ENCODE assay signal across 8 cellular contexts in genomic region chr15:101126618-101127502, GRCh38.
A peak's percentile ranks its signal among the peaks of the same experiment; 100 is the strongest.
DNase-seq lines count a peak whose midpoint lies in the region; ATAC-seq and TF ChIP-seq lines count a peak whose summit lies in the region.

No MANE protein-coding gene starts in this region.

- no peaks in the 10 kb centered on the region for H3K36me3 ChIP-seq in SJCRH30
- no peaks in the 10 kb centered on the region for H3K36me3 ChIP-seq in psoas muscle (ENCODE audit: insufficient read depth in 1 of 2, low read depth in 1 of 2)

- no peaks in the 10 kb centered on the region for H3K27me3 ChIP-seq in AG04450 (ENCODE audit: control insufficient read depth, insufficient read depth, low read length)
- no peaks in the 10 kb centered on the region for H3K27me3 ChIP-seq in SJCRH30
- H3K27me3 ChIP-seq in psoas muscle (ENCODE audit: insufficient read depth in 3 of 3, low read length in 2 of 3) = peaks cover 0 to 3% (median 0%) of the 10 kb centered on the region in 3 donors

- H3K9me3 ChIP-seq in AG04450 (ENCODE audit: control insufficient read depth, insufficient read depth, low read length) (peaks cover 11% of the 10 kb centered on the region; the same call in 1 of the 2 replicates), SJCRH30 (replicated peaks) (no peaks in the 10 kb centered on the region), psoas muscle (peaks cover 9% of the 10 kb centered on the region)

- CTCF ChIA-PET in AG04450 (lab: Charles Lee) = interaction anchor here (1.0 to 1.4 kb wide), 2 partner anchors 38 to 131 kb away, joined by 3 to 5 read pairs; no protein-coding TSS in a partner anchor

- POLR2A ChIA-PET in AG04450 (lab: Yijun Ruan, JAX) = interaction anchor here (0.6 to 1.0 kb wide), 3 partner anchors 10 to 72 kb away, joined by 3 to 4 read pairs (median 4); no protein-coding TSS in a partner anchor

- H3K27ac ChIP-seq in AG04450 (ENCODE audit: low read depth, low read length) (peak overlapping the region; percentile 99), SJCRH30 (peak overlapping the region; percentile 74), epithelial cell of prostate (peak overlapping the region; percentile 70), psoas muscle (peak overlapping the region; percentile 56)

- H3K4me3 ChIP-seq in AG04450 (ENCODE audit: low read depth, low read length) (no peak overlapping the region), SJCRH30 (peak overlapping the region; percentile 27), psoas muscle (no peak overlapping the region)

- WGBS in psoas muscle, 3 donors = 76 to 82% (median 77%) methylated on average over 11 of the region's 11 CpGs

- intact Hi-C loops in psoas muscle (cut with DNase I) = loop anchor here in 1 of 2 donors (10.0 kb wide), 1 partner anchor 128 kb away; the partner anchor contains the start of gene CHSY1

- H3K4me1 ChIP-seq in SJCRH30 = peaks cover 40% of the 10 kb centered on the region
- peaks cover 11% of the 10 kb centered on the region for H3K4me1 ChIP-seq in psoas muscle

- ATAC-seq in GM18909 (IDR thresholded peaks at IDR 0.05; ENCODE audit: poor library complexity, unreplicated experiment) = peak; percentile 53
- peak; percentile 24 for ATAC-seq in HG03097 (IDR thresholded peaks at IDR 0.05; ENCODE audit: low FRiP score, unreplicated experiment)
- ATAC-seq in psoas muscle = peak in 2 of 4 donors; percentile 21 to 22

- no peak for TF ChIP-seq CTCF in AG04450 (IDR thresholded peaks at IDR 0.05; ENCODE audit: low read depth, low read length)
- no peak for TF ChIP-seq CTCF in psoas muscle (IDR thresholded peaks at IDR 0.05)

- no peak for DNase-seq in AG04450 (ENCODE audit: low read depth, low spot score)
- DNase-seq in SJCRH30 = peak; percentile 87 to 92
- no peak for DNase-seq in epithelial cell of prostate (ENCODE audit: low read depth, low spot score)
- DNase-seq in psoas muscle = no peak
- DNase-seq in amniotic stem cell (lab: John Stamatoyannopoulos, UW) = no peak
- DNase-seq in NCI-H187 (lab: John Stamatoyannopoulos, UW) = no peak

Comparison
In these comparisons a context has a peak if more than half of its experiments do, and no peak if none do; other contexts are left out.
1. DNase-seq: peak in SJCRH30 (2 of 2); none in AG04450 (single experiment), epithelial cell of prostate (single experiment), psoas muscle (0 of 2), amniotic stem cell (single experiment) and NCI-H187 (0 of 2).
2. Peak in every context shown above with its lines, with median percentiles within 50 percentile points of each other: H3K27ac ChIP-seq.